In genomic region chr2:217052856-217053577, GRCh38 we compare ENCODE assay signal across 30 cellular contexts.
"Had no signal": no experiment of that assay in that cellular context is flagged by ENCODE, and none has a peak within 500 bp of the region (broad histone marks: within the 10 kb centered on the region; RNA-seq: fewer than 3 reads in every experiment).

No MANE protein-coding gene starts in this region.

- H3K9ac ChIP-seq: parathyroid adenoma had no signal

- H3K36me3 ChIP-seq: adrenal gland, brain microvascular endothelial cell, heart right ventricle, left lung, sigmoid colon, thyroid gland had no signal

- ATAC-seq: esophagus mucosa; foreskin keratinocyte; left lung; psoas muscle; stimulated activated memory B cell treated with anti-CD40 and anti-IgM and Interleukin-4, amounts not matched to agents 10 μg/mL and 1 μg/mL and 100 μg/mL, for 72 hours; stimulated activated naive CD8-positive, alpha-beta T cell treated with anti-CD3 and anti-CD28 coated beads, Interleukin-15, amount 100 ng/mL, for 72 hours; T-helper 17 cell had no signal

- H3K27me3 ChIP-seq: adrenal gland, brain microvascular endothelial cell, foreskin keratinocyte, left lung, sigmoid colon, thyroid gland had no signal

- H3K27ac ChIP-seq: adrenal gland, brain microvascular endothelial cell, foreskin keratinocyte, left lung, parathyroid adenoma, psoas muscle, sigmoid colon, thyroid gland had no signal

- H3K4me2 ChIP-seq: smooth muscle cell had no signal

- H3K9me3 ChIP-seq: adrenal gland, heart right ventricle, left lung, psoas muscle, sigmoid colon, thyroid gland had no signal

- H3K79me2 ChIP-seq: parathyroid adenoma had no signal

- DNase-seq: activated CD4-positive, alpha-beta memory T cell treated with anti-CD3 and anti-CD28 coated beads for 36 hours; activated CD4-positive, alpha-beta T cell treated with anti-CD3 and anti-CD28 coated beads, Interleukin-2, amount 10 ng/mL, durations not matched to agents 24 days and 14 days; activated CD4-positive, CD25-positive, alpha-beta regulatory T cell treated with anti-CD3 and anti-CD28 coated beads, Interleukin-2, amount 50 U/mL, for 72 hours; activated CD8-positive, alpha-beta memory T cell treated with anti-CD3 and anti-CD28 coated beads, Interleukin-2, amount 50 U/mL, for 4 hours; activated effector memory CD4-positive, alpha-beta T cell treated with anti-CD3 and anti-CD28 coated beads, Interleukin-2, amount 50 U/mL, for 16 hours; activated naive CD4-positive, alpha-beta T cell treated with anti-CD3 and anti-CD28 coated beads for 36 hours; activated naive CD8-positive, alpha-beta T cell treated with anti-CD3 and anti-CD28 coated beads for 36 hours; activated T-cell treated with anti-CD3 and anti-CD28 coated beads, Interleukin-2, amount 50 U/mL, for 1 hour; adrenal gland; brain microvascular endothelial cell; endodermal cell; foreskin keratinocyte; heart right ventricle; left lung; naive B cell; nucleus accumbens; psoas muscle; sigmoid colon; stimulated activated CD4-positive, alpha-beta T cell treated with anti-CD3 and anti-CD28 coated beads, Interleukin-1b, Interleukin-23, amount 100 ng/mL, for 48 hours; stimulated activated CD4-positive, alpha-beta T cell treated with anti-CD3 and anti-CD28 coated beads, Interleukin-4, amount 100 ng/mL, for 4 hours; stimulated activated CD8-positive, alpha-beta memory T cell treated with anti-CD3 and anti-CD28 coated beads, Interleukin-4, amount 100 ng/mL, for 48 hours; stimulated activated naive CD8-positive, alpha-beta T cell treated with anti-CD3 and anti-CD28 coated beads, Interleukin-15, amount 100 ng/mL, for 72 hours; substantia nigra; T-helper 17 cell; T1000; thyroid gland had no signal

- H2AFZ ChIP-seq: parathyroid adenoma had no signal

- H3K4me1 ChIP-seq: adrenal gland, foreskin keratinocyte, left lung, parathyroid adenoma, psoas muscle had no signal

- H3K4me3 ChIP-seq: adrenal gland, heart right ventricle, left lung, psoas muscle, sigmoid colon, smooth muscle cell, thyroid gland had no signal
